In the genomic region with DNA sequence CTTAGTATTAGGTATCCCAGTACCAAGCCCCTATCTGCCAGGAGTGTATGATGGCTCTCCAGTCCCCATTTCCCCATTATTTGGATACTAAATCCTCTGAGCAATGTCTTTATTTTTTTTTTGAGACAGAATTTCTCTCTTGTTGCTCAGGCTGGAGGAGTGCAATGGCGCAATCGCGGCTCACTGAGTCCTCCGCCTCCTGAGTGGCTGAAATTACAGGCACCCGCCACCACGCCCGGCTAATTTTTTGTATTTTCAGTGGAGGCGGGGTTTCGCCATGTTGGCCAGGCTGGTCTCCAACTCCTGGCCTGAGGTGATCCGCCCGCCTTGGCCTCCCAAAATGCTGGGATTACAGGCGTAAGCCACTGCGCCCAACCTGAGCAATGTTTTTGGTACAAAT, we compare ENCODE assay signal across 7 cellular contexts.
"Had no signal": no experiment of that assay in that cellular context is flagged by ENCODE, and none has a peak within 500 bp of the region (broad histone marks: within the 10 kb centered on the region; RNA-seq: fewer than 3 reads in every experiment).

No MANE protein-coding gene starts in this region.

- H3K36me3 ChIP-seq: HAP-1 had no signal

- H3K9me3 ChIP-seq: HAP-1 had no signal

- H3K4me3 ChIP-seq: HAP-1 had no signal

- H3K9ac ChIP-seq: KMS-11 had no signal

- H3K4me2 ChIP-seq: KMS-11 had no signal

- H3K27ac ChIP-seq: HL-60, KMS-11 had no signal

- DNase-seq: GOT3, H7, IMR-90, KBM-7 had no signal

- H3K4me1 ChIP-seq: HAP-1 had no signal
